In the genomic region with DNA sequence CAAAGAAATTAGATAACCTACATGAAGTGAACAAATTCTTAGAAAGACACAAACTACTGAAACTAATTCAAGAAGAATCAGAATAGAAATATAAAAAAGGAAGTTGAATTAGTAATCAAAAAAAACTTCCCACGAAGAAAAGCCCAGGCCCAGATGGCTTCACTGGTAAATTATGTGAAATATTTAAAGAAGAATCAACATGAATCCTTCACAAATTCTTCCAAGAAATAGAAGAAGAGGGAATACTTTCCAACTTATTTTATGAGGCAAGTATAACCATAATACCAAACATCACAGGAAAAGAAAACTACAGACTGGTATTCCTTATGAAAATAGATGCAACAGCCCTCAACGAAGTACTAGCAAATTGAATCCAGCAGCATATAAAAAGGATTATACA, we compare ENCODE assay signal across 25 cellular contexts. TPM values are rescaled to one million over a fixed set of nuclear protein-coding genes. Genes with fewer than 3 reads are reported as not detected.
"Had no signal": no experiment of that assay in that cellular context is flagged by ENCODE, and none has a peak within 500 bp of the region (broad histone marks: within the 10 kb centered on the region; RNA-seq: fewer than 3 reads in every experiment).

No MANE protein-coding gene starts in this region.

- DNase-seq: activated CD4-positive, alpha-beta T cell treated with anti-CD3 and anti-CD28 coated beads, Interleukin-2, amount 10 ng/mL, durations not matched to agents 7 days and 5 days; activated CD4-positive, CD25-positive, alpha-beta regulatory T cell treated with anti-CD3 and anti-CD28 coated beads, Interleukin-2, amount 50 U/mL, for 72 hours; activated CD8-positive, alpha-beta T cell treated with anti-CD3 and anti-CD28 coated beads, Interleukin-2, amount 10 ng/mL, durations not matched to agents 7 days and 5 days; activated gamma-delta T cell treated with Interleukin-2 at 50 U/mL for 16 hours; activated T-cell treated with anti-CD3 and anti-CD28 coated beads, Interleukin-2, amount 50 U/mL, for 1 hour; adrenal gland; colonic mucosa; esophagus squamous epithelium; foreskin keratinocyte; immature natural killer cell; kidney glomerular epithelial cell; left ventricle myocardium inferior; naive thymus-derived CD8-positive, alpha-beta T cell; pancreas; psoas muscle; stimulated activated CD4-positive, alpha-beta T cell treated with anti-CD3 and anti-CD28 coated beads, Interleukin-1b, Interleukin-23, amount 100 ng/mL, for 48 hours; substantia nigra; T-helper 1 cell; tibial artery; WERI-Rb-1 had no signal

- H3K4me1 Mint-ChIP-seq: central memory CD8-positive, alpha-beta T cell had no signal

- H3K27ac Mint-ChIP-seq: activated CD4-positive, alpha-beta T cell treated with anti-CD3 and anti-CD28 coated beads, Interleukin-2, amount 10 ng/mL, durations not matched to agents 7 days and 5 days; activated CD8-positive, alpha-beta T cell treated with anti-CD3 and anti-CD28 coated beads, Interleukin-2, amount 10 ng/mL, durations not matched to agents 7 days and 5 days; activated naive CD4-positive, alpha-beta T cell treated with anti-CD3 and anti-CD28 coated beads, Interleukin-2, amount 50 U/mL, for 24 hours; immature natural killer cell; naive thymus-derived CD8-positive, alpha-beta T cell; stimulated activated naive CD8-positive, alpha-beta T cell treated with anti-CD3 and anti-CD28 coated beads, Interleukin-15, Interleukin-2, amounts not matched to agents 100 ng/mL and 50 ng/mL, for 24 hours had no signal

- H3K4me3 Mint-ChIP-seq: activated CD4-positive, alpha-beta T cell treated with anti-CD3 and anti-CD28 coated beads, Interleukin-2, amount 10 ng/mL, durations not matched to agents 7 days and 5 days; activated CD8-positive, alpha-beta T cell treated with anti-CD3 and anti-CD28 coated beads, Interleukin-2, amount 10 ng/mL, durations not matched to agents 7 days and 5 days; activated naive CD4-positive, alpha-beta T cell treated with anti-CD3 and anti-CD28 coated beads, Interleukin-2, amount 50 U/mL, for 24 hours; central memory CD8-positive, alpha-beta T cell; immature natural killer cell; naive thymus-derived CD8-positive, alpha-beta T cell; stimulated activated naive CD8-positive, alpha-beta T cell treated with anti-CD3 and anti-CD28 coated beads, Interleukin-15, Interleukin-2, amounts not matched to agents 100 ng/mL and 50 ng/mL, for 24 hours had no signal

- H3K9me3 Mint-ChIP-seq: activated naive CD4-positive, alpha-beta T cell treated with anti-CD3 and anti-CD28 coated beads, Interleukin-2, amount 50 U/mL, for 24 hours; central memory CD8-positive, alpha-beta T cell; stimulated activated naive CD8-positive, alpha-beta T cell treated with anti-CD3 and anti-CD28 coated beads, Interleukin-15, Interleukin-2, amounts not matched to agents 100 ng/mL and 50 ng/mL, for 24 hours had no signal

- H3K27me3 ChIP-seq: adrenal gland, ascending aorta, colonic mucosa, esophagus squamous epithelium, foreskin keratinocyte, pancreas, right atrium auricular region, tibial artery had no signal

- H3K27ac ChIP-seq: adrenal gland, colonic mucosa, esophagus squamous epithelium, foreskin keratinocyte, left ventricle myocardium inferior, pancreas, psoas muscle, right atrium auricular region, tibial artery, WERI-Rb-1 had no signal

- ATAC-seq: activated CD8-positive, alpha-beta T cell treated with anti-CD3 and anti-CD28 coated beads, Interleukin-2, amount 10 ng/mL, durations not matched to agents 7 days and 5 days; foreskin keratinocyte; naive thymus-derived CD8-positive, alpha-beta T cell; pancreas; psoas muscle had no signal

- H3K9me3 ChIP-seq: adrenal gland, ascending aorta, colonic mucosa, esophagus squamous epithelium, left ventricle myocardium inferior, pancreas, psoas muscle, tibial artery had no signal

- H3K4me1 ChIP-seq: adrenal gland, colonic mucosa, esophagus squamous epithelium, foreskin keratinocyte, pancreas, psoas muscle, right atrium auricular region had no signal

- H3K27me3 Mint-ChIP-seq: activated CD4-positive, alpha-beta T cell treated with anti-CD3 and anti-CD28 coated beads, Interleukin-2, amount 10 ng/mL, durations not matched to agents 7 days and 5 days; activated naive CD4-positive, alpha-beta T cell treated with anti-CD3 and anti-CD28 coated beads, Interleukin-2, amount 50 U/mL, for 24 hours; central memory CD8-positive, alpha-beta T cell; naive thymus-derived CD8-positive, alpha-beta T cell; stimulated activated naive CD8-positive, alpha-beta T cell treated with anti-CD3 and anti-CD28 coated beads, Interleukin-15, Interleukin-2, amounts not matched to agents 100 ng/mL and 50 ng/mL, for 24 hours had no signal

- H3K4me3 ChIP-seq: adrenal gland, ascending aorta, colonic mucosa, esophagus squamous epithelium, left ventricle myocardium inferior, pancreas, psoas muscle, right atrium auricular region, tibial artery had no signal

- H3K36me3 ChIP-seq: adrenal gland, ascending aorta, colonic mucosa, pancreas, right atrium auricular region, tibial artery, WERI-Rb-1 had no signal

RNA-seq across cellular contexts. Expression of a gene that starts 31.0 kb away (rescaled TPM):
- total RNA-seq: ascending aorta had no signal
